Comparison of ENCODE assay signal across 1 cellular context in genomic region chr6:73513496-73513854, GRCh38.
A peak's percentile ranks its signal among the peaks of the same experiment; 100 is the strongest.
TF ChIP-seq lines count a peak whose summit lies in the region.

No MANE protein-coding gene starts in this region.

TF ChIP-seq in HepG2, 621 proteins besides CTCF, POLR2A, EP300 and RAD21:
- TF ChIP-seq RBM22 (optimal IDR thresholded peaks at IDR 0.05; ENCODE audit: low read length) (peak; percentile 6), SRF (IDR thresholded peaks at IDR 0.05; ENCODE audit: low read depth, low read length) (no peak)
